Comparison of ENCODE assay signal across 8 cellular contexts in genomic region chr18:38940863-38941531, GRCh38.
DNase-seq lines count a peak whose midpoint lies in the region; ATAC-seq and TF ChIP-seq lines count a peak whose summit lies in the region.

No MANE protein-coding gene starts in this region.

- peaks cover 22% of the 10 kb centered on the region for H3K9me3 Mint-ChIP-seq in activated CD4-positive, alpha-beta T cell treated with anti-CD3 and anti-CD28 coated beads for 36 hours (ENCODE audit: low read depth)

- H3K27me3 ChIP-seq in GM06990 (replicated peaks; ENCODE audit: control insufficient read depth, insufficient read depth, low read length) (no peaks in the 10 kb centered on the region), colonic mucosa (no peaks in the 10 kb centered on the region)

- peak overlapping the region; percentile 58 for H3K4me3 Mint-ChIP-seq in activated CD4-positive, alpha-beta T cell treated with anti-CD3 and anti-CD28 coated beads for 36 hours

- no peak overlapping the region for H3K27ac ChIP-seq in epithelial cell of prostate
- H3K27ac ChIP-seq in colonic mucosa, result no peak overlapping the region

- H3K36me3 ChIP-seq in GM06990 (ENCODE audit: control insufficient read depth, insufficient read depth, low read length) (no peaks in the 10 kb centered on the region), colonic mucosa (no peaks in the 10 kb centered on the region)

- TF ChIP-seq CTCF in GM06990 (IDR thresholded peaks at IDR 0.05; ENCODE audit: insufficient read depth, low read length, poor library complexity, severe bottlenecking) (no peak), colonic mucosa (IDR thresholded peaks at IDR 0.05) (no peak)

- H3K4me1 ChIP-seq in colonic mucosa, result no peaks in the 10 kb centered on the region

- H3K27me3 Mint-ChIP-seq in activated CD4-positive, alpha-beta T cell treated with anti-CD3 and anti-CD28 coated beads for 36 hours, result no peaks in the 10 kb centered on the region

- H3K4me3 ChIP-seq in GM06990 (replicated peaks; ENCODE audit: low read depth, low read length) (peak overlapping the region; percentile 44), colonic mucosa (no peak overlapping the region)

- DNase-seq in GM06990 (ENCODE audit: extremely low read depth, insufficient read length) (peak; percentile 76), KBM-7 (peak; percentile 69), epithelial cell of prostate (ENCODE audit: low read depth, low spot score) (peak; percentile 85), colonic mucosa (no peak), DMS153 (lab: John Stamatoyannopoulos, UW) (no peak)
- DNase-seq in activated CD4-positive, alpha-beta T cell treated with anti-CD3 and anti-CD28 coated beads for 36 hours, result peak; percentile 66
- DNase-seq in stimulated activated CD4-positive, alpha-beta T cell treated with anti-CD3 and anti-CD28 coated beads, Interleukin-4, amount 100 ng/mL, for 4 hours, result peak; percentile 29 to 67

- in situ Hi-C loops in KBM-7 (cut with MboI; ENCODE audit: low pct_unique_long_range_greater_than_20kb, low sequenced_read_pairs), result no loop called here

- no peaks in the 10 kb centered on the region for H3K9me3 ChIP-seq in colonic mucosa

- POLR2A ChIA-PET in activated CD4-positive, alpha-beta T cell treated with anti-CD3 and anti-CD28 coated beads for 36 hours (lab: Charles Lee), result no interaction called here

- peak overlapping the region; percentile 94 for H3K27ac Mint-ChIP-seq in activated CD4-positive, alpha-beta T cell treated with anti-CD3 and anti-CD28 coated beads for 36 hours

- ATAC-seq in GM21717 (IDR thresholded peaks at IDR 0.05; ENCODE audit: unreplicated experiment), result peak; percentile 82
- peak; percentile 81 for ATAC-seq in activated CD4-positive, alpha-beta T cell treated with anti-CD3 and anti-CD28 coated beads for 36 hours

- intact Hi-C loops in activated CD4-positive, alpha-beta T cell treated with anti-CD3 and anti-CD28 coated beads for 36 hours (cut with DNase I, micrococcal nuclease), result loop anchor here in 1 of 2 experiments (1.0 to 2.0 kb wide), 4 partner anchors 189 to 473 kb away; no protein-coding TSS in a partner anchor
- intact Hi-C loops in colonic mucosa (cut with DNase I), result no loop called here

- peaks cover 44% of the 10 kb centered on the region for H3K4me1 Mint-ChIP-seq in activated CD4-positive, alpha-beta T cell treated with anti-CD3 and anti-CD28 coated beads for 36 hours

- H3K9ac ChIP-seq in colonic mucosa (ENCODE audit: low read depth in 2 of 2, low read length in 2 of 2), result no peak overlapping the region

- H3K36me3 Mint-ChIP-seq in activated CD4-positive, alpha-beta T cell treated with anti-CD3 and anti-CD28 coated beads for 36 hours (ENCODE audit: low read depth), result peaks cover 19% of the 10 kb centered on the region

- CTCF ChIA-PET in activated CD4-positive, alpha-beta T cell treated with anti-CD3 and anti-CD28 coated beads for 36 hours (lab: Charles Lee), result no interaction called here

Comparison
In these comparisons a context has a peak if more than half of its experiments do, and no peak if none do; other contexts are left out.
1. DNase-seq: peak in GM06990 (single experiment), KBM-7 (single experiment), activated CD4-positive, alpha-beta T cell treated with anti-CD3 and anti-CD28 coated beads for 36 hours (single experiment), epithelial cell of prostate (single experiment) and stimulated activated CD4-positive, alpha-beta T cell treated with anti-CD3 and anti-CD28 coated beads, Interleukin-4, amount 100 ng/mL, for 4 hours (2 of 2); none in colonic mucosa (single experiment) and DMS153 (single experiment).